ENCODE assay signal across 36 cellular contexts in the genomic region with DNA sequence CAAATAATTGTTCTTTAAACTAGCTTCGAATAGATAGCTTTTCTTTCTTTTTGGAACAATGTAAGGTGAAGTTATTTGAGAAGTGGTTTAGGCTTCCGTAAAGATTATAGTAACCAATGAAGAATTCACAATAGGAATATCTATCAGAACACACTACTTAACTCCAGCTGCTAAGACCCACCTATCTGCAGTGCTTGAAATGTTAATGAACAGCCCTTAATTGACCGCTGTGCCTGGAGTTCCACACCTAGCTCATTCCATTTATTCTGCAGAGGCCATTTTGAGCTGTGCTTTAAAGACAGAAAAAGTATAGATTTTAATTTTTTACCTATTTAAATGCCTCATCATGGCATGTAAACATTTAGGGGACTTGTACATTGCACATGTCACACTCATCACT.
"Had no signal": no experiment of that assay in that cellular context is flagged by ENCODE, and none has a peak within 500 bp of the region (broad histone marks: within the 10 kb centered on the region; RNA-seq: fewer than 3 reads in every experiment).

No MANE protein-coding gene starts in this region.

- H3K4me3 ChIP-seq: ascending aorta, cardiac muscle cell had no signal

- ATAC-seq: activated CD4-positive, alpha-beta T cell treated with anti-CD3 and anti-CD28 coated beads for 36 hours; activated CD4-positive, CD25-positive, alpha-beta regulatory T cell treated with anti-CD3 and anti-CD28 coated beads, Interleukin-2, amount 50 U/mL, for 24 hours; activated CD8-positive, alpha-beta memory T cell treated with anti-CD3 and anti-CD28 coated beads, Interleukin-2, amount 10 ng/mL, durations not matched to agents 7 days and 5 days; activated CD8-positive, alpha-beta T cell treated with anti-CD3 and anti-CD28 coated beads, Interleukin-2, amount 10 ng/mL, durations not matched to agents 7 days and 5 days; activated naive CD8-positive, alpha-beta T cell treated with anti-CD3 and anti-CD28 coated beads, Interleukin-2, amount 50 U/mL, for 24 hours had no signal

- H3K27me3 ChIP-seq: ascending aorta, cardiac muscle cell had no signal

- H3K9me3 Mint-ChIP-seq: activated CD4-positive, alpha-beta memory T cell treated with anti-CD3 and anti-CD28 coated beads, Interleukin-2, amount 10 ng/mL, durations not matched to agents 7 days and 5 days; activated CD4-positive, alpha-beta T cell treated with anti-CD3 and anti-CD28 coated beads, Interleukin-2, amount 10 ng/mL, durations not matched to agents 7 days and 5 days; activated naive CD4-positive, alpha-beta T cell treated with anti-CD3 and anti-CD28 coated beads, Interleukin-2, amount 10 ng/mL, durations not matched to agents 7 days and 5 days; activated naive CD4-positive, alpha-beta T cell treated with anti-CD3 and anti-CD28 coated beads, Interleukin-2, amount 50 U/mL, for 24 hours; activated naive CD8-positive, alpha-beta T cell treated with anti-CD3 and anti-CD28 coated beads, Interleukin-2, amount 10 ng/mL, durations not matched to agents 7 days and 5 days; activated naive CD8-positive, alpha-beta T cell treated with anti-CD3 and anti-CD28 coated beads, Interleukin-2, amount 50 U/mL, for 24 hours; activated T-cell treated with anti-CD3 and anti-CD28 coated beads, Interleukin-2, amount 50 U/mL, for 24 hours; activated T-helper 2 cell treated with anti-CD3 and anti-CD28 coated beads, Interferon-gamma antibody, Interleukin-2, Interleukin-4, amounts not matched to agents 10 μg/mL and 5 μg/mL and 100 μg/mL, durations not matched to agents 14 hours and 24 hours and 36 hours; central memory CD8-positive, alpha-beta T cell; T-helper 1 cell treated with Interleukin-12 subunit alpha and Interleukin-12 subunit beta and Interleukin-4 antibody, amounts not matched to agents 30 μg/mL and 1 μg/mL, for 36 hours; T-helper 2 cell treated with Interferon-gamma antibody and Interleukin-4, amounts not matched to agents 5 μg/mL and 100 μg/mL, for 36 hours had no signal

- H3K4me3 Mint-ChIP-seq: activated CD4-positive, alpha-beta memory T cell treated with anti-CD3 and anti-CD28 coated beads, Interleukin-2, amount 10 ng/mL, durations not matched to agents 7 days and 5 days; activated CD4-positive, alpha-beta T cell treated with anti-CD3 and anti-CD28 coated beads for 36 hours; activated CD4-positive, alpha-beta T cell treated with anti-CD3 and anti-CD28 coated beads, Interleukin-2, amount 10 ng/mL, durations not matched to agents 7 days and 5 days; activated CD8-positive, alpha-beta memory T cell treated with anti-CD3 and anti-CD28 coated beads, Interleukin-2, amount 10 ng/mL, durations not matched to agents 7 days and 5 days; activated CD8-positive, alpha-beta T cell treated with anti-CD3 and anti-CD28 coated beads, Interleukin-2, amount 10 ng/mL, durations not matched to agents 7 days and 5 days; activated naive CD4-positive, alpha-beta T cell treated with anti-CD3 and anti-CD28 coated beads, Interleukin-2, amount 10 ng/mL, durations not matched to agents 7 days and 5 days; activated naive CD4-positive, alpha-beta T cell treated with anti-CD3 and anti-CD28 coated beads, Interleukin-2, amount 50 U/mL, for 24 hours; activated naive CD8-positive, alpha-beta T cell; activated naive CD8-positive, alpha-beta T cell treated with anti-CD3 and anti-CD28 coated beads, Interleukin-2, amount 10 ng/mL, durations not matched to agents 7 days and 5 days; activated naive CD8-positive, alpha-beta T cell treated with anti-CD3 and anti-CD28 coated beads, Interleukin-2, amount 50 U/mL, for 24 hours; activated T-cell treated with anti-CD3 and anti-CD28 coated beads, Interleukin-2, amount 50 U/mL, for 24 hours; brain; central memory CD8-positive, alpha-beta T cell; T-helper 1 cell treated with Interleukin-12 subunit alpha and Interleukin-12 subunit beta and Interleukin-4 antibody, amounts not matched to agents 30 μg/mL and 1 μg/mL, for 36 hours; T-helper 2 cell treated with Interferon-gamma antibody and Interleukin-4, amounts not matched to agents 5 μg/mL and 100 μg/mL, for 36 hours had no signal

- H3K36me3 Mint-ChIP-seq: activated CD8-positive, alpha-beta memory T cell treated with anti-CD3 and anti-CD28 coated beads, Interleukin-2, amount 10 ng/mL, durations not matched to agents 7 days and 5 days; activated naive CD4-positive, alpha-beta T cell treated with anti-CD3 and anti-CD28 coated beads, Interleukin-2, amount 10 ng/mL, durations not matched to agents 7 days and 5 days; activated naive CD4-positive, alpha-beta T cell treated with anti-CD3 and anti-CD28 coated beads, Interleukin-2, amount 50 U/mL, for 24 hours; activated naive CD8-positive, alpha-beta T cell; activated naive CD8-positive, alpha-beta T cell treated with anti-CD3 and anti-CD28 coated beads, Interleukin-2, amount 10 ng/mL, durations not matched to agents 7 days and 5 days; brain had no signal

- H3K36me3 ChIP-seq: ascending aorta, cardiac muscle cell had no signal

- H3K27ac ChIP-seq: ascending aorta, cardiac muscle cell, VCaP had no signal

- H3K4me1 ChIP-seq: ascending aorta had no signal

- H3K9me3 ChIP-seq: ascending aorta had no signal

- DNase-seq: activated CD4-positive, alpha-beta memory T cell treated with anti-CD3 and anti-CD28 coated beads, Interleukin-2, amount 10 ng/mL, durations not matched to agents 7 days and 5 days; activated CD4-positive, alpha-beta T cell treated with anti-CD3 and anti-CD28 coated beads for 1 hour; activated CD4-positive, alpha-beta T cell treated with anti-CD3 and anti-CD28 coated beads for 36 hours; activated CD4-positive, alpha-beta T cell treated with anti-CD3 and anti-CD28 coated beads for 48 hours; activated CD4-positive, alpha-beta T cell treated with anti-CD3 and anti-CD28 coated beads, Interleukin-2, amount 10 ng/mL, durations not matched to agents 7 days and 5 days; activated CD4-positive, alpha-beta T cell treated with anti-CD3 and anti-CD28 coated beads, Interleukin-2, amount 50 U/mL, for 48 hours; activated CD4-positive, CD25-positive, alpha-beta regulatory T cell; activated CD8-positive, alpha-beta memory T cell treated with anti-CD3 and anti-CD28 coated beads for 24 hours; activated CD8-positive, alpha-beta memory T cell treated with anti-CD3 and anti-CD28 coated beads, Interleukin-2, amount 10 ng/mL, durations not matched to agents 7 days and 5 days; activated CD8-positive, alpha-beta memory T cell treated with anti-CD3 and anti-CD28 coated beads, Interleukin-2, amount 50 U/mL, for 48 hours; activated CD8-positive, alpha-beta T cell treated with anti-CD3 and anti-CD28 coated beads, Interleukin-2, amount 10 ng/mL, durations not matched to agents 7 days and 5 days; activated effector memory CD4-positive, alpha-beta T cell treated with Interleukin-2 at 50 U/mL for 16 hours; activated gamma-delta T cell; activated naive CD4-positive, alpha-beta T cell treated with anti-CD3 and anti-CD28 coated beads, Interleukin-2, amount 10 ng/mL, durations not matched to agents 7 days and 5 days; activated naive CD4-positive, alpha-beta T cell treated with Interleukin-2 at 50 U/mL for 16 hours; activated naive CD8-positive, alpha-beta T cell treated with anti-CD3 and anti-CD28 coated beads, Interleukin-2, amount 10 ng/mL, durations not matched to agents 7 days and 5 days; activated naive CD8-positive, alpha-beta T cell treated with anti-CD3 and anti-CD28 coated beads, Interleukin-2, amount 50 U/mL, for 24 hours; activated T-cell treated with anti-CD3 and anti-CD28 coated beads, Interleukin-2, amount 50 U/mL, for 24 hours; activated T-cell treated with anti-CD3 and anti-CD28 coated beads, Interleukin-2, amount 50 U/mL, for 48 hours; amygdala; anterior cingulate cortex; caudate nucleus; cerebellar nuclear complex; T-helper 2 cell; T-helper 9 cell had no signal

- H3K27ac Mint-ChIP-seq: activated CD4-positive, alpha-beta memory T cell treated with anti-CD3 and anti-CD28 coated beads, Interleukin-2, amount 10 ng/mL, durations not matched to agents 7 days and 5 days; activated CD4-positive, alpha-beta T cell treated with anti-CD3 and anti-CD28 coated beads for 36 hours; activated CD4-positive, alpha-beta T cell treated with anti-CD3 and anti-CD28 coated beads, Interleukin-2, amount 10 ng/mL, durations not matched to agents 7 days and 5 days; activated CD8-positive, alpha-beta memory T cell treated with anti-CD3 and anti-CD28 coated beads, Interleukin-2, amount 10 ng/mL, durations not matched to agents 7 days and 5 days; activated CD8-positive, alpha-beta T cell treated with anti-CD3 and anti-CD28 coated beads, Interleukin-2, amount 10 ng/mL, durations not matched to agents 7 days and 5 days; activated naive CD4-positive, alpha-beta T cell treated with anti-CD3 and anti-CD28 coated beads, Interleukin-2, amount 10 ng/mL, durations not matched to agents 7 days and 5 days; activated naive CD4-positive, alpha-beta T cell treated with anti-CD3 and anti-CD28 coated beads, Interleukin-2, amount 50 U/mL, for 24 hours; activated naive CD8-positive, alpha-beta T cell; activated naive CD8-positive, alpha-beta T cell treated with anti-CD3 and anti-CD28 coated beads, Interleukin-2, amount 10 ng/mL, durations not matched to agents 7 days and 5 days; activated naive CD8-positive, alpha-beta T cell treated with anti-CD3 and anti-CD28 coated beads, Interleukin-2, amount 50 U/mL, for 24 hours; activated T-cell treated with anti-CD3 and anti-CD28 coated beads, Interleukin-2, amount 50 U/mL, for 24 hours; activated T-helper 2 cell treated with anti-CD3 and anti-CD28 coated beads, Interferon-gamma antibody, Interleukin-2, Interleukin-4, amounts not matched to agents 10 μg/mL and 5 μg/mL and 100 μg/mL, durations not matched to agents 14 hours and 24 hours and 36 hours; T-helper 1 cell treated with Interleukin-12 subunit alpha and Interleukin-12 subunit beta and Interleukin-4 antibody, amounts not matched to agents 30 μg/mL and 1 μg/mL, for 36 hours; T-helper 2 cell treated with Interferon-gamma antibody and Interleukin-4, amounts not matched to agents 5 μg/mL and 100 μg/mL, for 36 hours had no signal

- H3K4me1 Mint-ChIP-seq: activated CD4-positive, alpha-beta memory T cell treated with anti-CD3 and anti-CD28 coated beads, Interleukin-2, amount 10 ng/mL, durations not matched to agents 7 days and 5 days; activated CD4-positive, alpha-beta T cell treated with anti-CD3 and anti-CD28 coated beads for 36 hours; activated CD4-positive, alpha-beta T cell treated with anti-CD3 and anti-CD28 coated beads, Interleukin-2, amount 10 ng/mL, durations not matched to agents 7 days and 5 days; activated CD8-positive, alpha-beta memory T cell treated with anti-CD3 and anti-CD28 coated beads, Interleukin-2, amount 10 ng/mL, durations not matched to agents 7 days and 5 days; activated naive CD4-positive, alpha-beta T cell treated with anti-CD3 and anti-CD28 coated beads, Interleukin-2, amount 10 ng/mL, durations not matched to agents 7 days and 5 days; activated naive CD4-positive, alpha-beta T cell treated with anti-CD3 and anti-CD28 coated beads, Interleukin-2, amount 50 U/mL, for 24 hours; activated naive CD8-positive, alpha-beta T cell treated with anti-CD3 and anti-CD28 coated beads, Interleukin-2, amount 10 ng/mL, durations not matched to agents 7 days and 5 days; activated naive CD8-positive, alpha-beta T cell treated with anti-CD3 and anti-CD28 coated beads, Interleukin-2, amount 50 U/mL, for 24 hours; central memory CD8-positive, alpha-beta T cell had no signal

- H3K27me3 Mint-ChIP-seq: activated CD4-positive, alpha-beta memory T cell treated with anti-CD3 and anti-CD28 coated beads, Interleukin-2, amount 10 ng/mL, durations not matched to agents 7 days and 5 days; activated CD4-positive, alpha-beta T cell treated with anti-CD3 and anti-CD28 coated beads for 36 hours; activated CD8-positive, alpha-beta memory T cell treated with anti-CD3 and anti-CD28 coated beads, Interleukin-2, amount 10 ng/mL, durations not matched to agents 7 days and 5 days; activated naive CD4-positive, alpha-beta T cell treated with anti-CD3 and anti-CD28 coated beads, Interleukin-2, amount 50 U/mL, for 24 hours; activated naive CD8-positive, alpha-beta T cell had no signal
